ENCODE assay signal across 8 cellular contexts in the genomic region with DNA sequence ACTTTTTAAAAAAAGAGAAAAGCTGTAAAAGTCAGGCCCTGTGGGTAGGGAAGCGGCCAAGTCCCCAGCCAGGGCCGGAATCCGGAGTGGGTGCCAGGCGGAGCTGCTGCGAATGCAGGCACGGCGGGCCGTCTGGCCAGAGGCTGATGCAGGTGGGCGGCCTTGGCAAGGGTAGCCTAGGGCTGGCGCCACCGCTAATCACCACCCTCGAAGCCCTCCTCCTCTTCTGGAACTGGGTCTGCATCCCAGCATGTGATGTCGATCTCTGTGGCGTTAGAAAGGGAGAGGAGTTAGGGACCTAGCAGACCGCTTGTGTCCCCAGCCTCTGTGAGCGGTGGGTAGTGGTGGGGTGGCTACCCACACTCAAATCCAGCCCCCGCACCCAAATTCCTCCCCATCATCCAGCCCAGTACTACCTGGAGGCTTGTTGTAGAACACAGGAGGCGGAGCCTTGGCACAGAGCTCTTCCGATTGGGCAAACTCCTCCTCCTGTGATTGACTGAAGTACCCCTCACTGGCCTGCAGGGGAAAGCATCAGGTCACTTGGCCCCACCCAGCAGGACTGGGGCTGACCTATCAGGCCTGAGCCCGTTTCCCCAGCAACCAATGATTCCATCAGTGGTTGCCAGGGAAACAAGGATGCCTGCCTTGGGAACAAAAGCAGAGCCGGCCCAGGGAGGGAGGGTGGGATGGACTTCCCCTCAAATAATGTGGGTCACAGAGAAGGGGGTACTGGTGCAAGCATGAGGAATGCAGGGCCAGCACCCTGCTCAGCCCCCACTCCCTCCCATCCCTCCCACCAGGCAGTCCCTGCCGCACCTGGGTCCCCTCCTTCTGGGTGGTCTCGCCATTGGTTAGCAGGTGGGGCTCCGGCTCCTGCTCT. TPM values are rescaled to one million over a fixed set of nuclear protein-coding genes. Genes with fewer than 3 reads are reported as not detected.
DNase-seq lines count a peak whose midpoint lies in the region; ATAC-seq, FAIRE-seq and TF ChIP-seq lines count a peak whose summit lies in the region.

No MANE protein-coding gene starts in this region.

- no peak for FAIRE-seq in frontal cortex (lab: Jason Lieb, UNC)

- 0 out of 2 replicates have a peak overlapping the region, but pooled peaks have one; percentile 8 for H3K27ac ChIP-seq in DOHH2 (ENCODE audit: low read depth, low read length)

- peaks cover 13% of the 10 kb centered on the region for H3K79me2 ChIP-seq in DOHH2 (ENCODE audit: control insufficient read depth, low read length)

- H3K4me1 ChIP-seq in DOHH2 (ENCODE audit: control insufficient read depth, low read length), result peaks cover 37% of the 10 kb centered on the region

- H3K4me1 Mint-ChIP-seq in activated T-helper 2 cell treated with anti-CD3 and anti-CD28 coated beads, Interferon-gamma antibody, Interleukin-2, Interleukin-4, amounts not matched to agents 10 μg/mL and 5 μg/mL and 100 μg/mL, durations not matched to agents 14 hours and 24 hours and 36 hours (ENCODE audit: low read depth), result peaks cover 28% of the 10 kb centered on the region

- peaks cover 35% of the 10 kb centered on the region for H3K36me3 ChIP-seq in DOHH2 (ENCODE audit: control insufficient read depth, low read length)

- H3K4me3 Mint-ChIP-seq in activated T-helper 2 cell treated with anti-CD3 and anti-CD28 coated beads, Interferon-gamma antibody, Interleukin-2, Interleukin-4, amounts not matched to agents 10 μg/mL and 5 μg/mL and 100 μg/mL, durations not matched to agents 14 hours and 24 hours and 36 hours (ENCODE audit: low read depth), result peak overlapping the region; percentile 6

- peak; percentile 38 for ATAC-seq in GM21515 (IDR thresholded peaks at IDR 0.05; ENCODE audit: unreplicated experiment)

- no peak overlapping the region for H3K4me3 ChIP-seq in DOHH2 (ENCODE audit: low read length)

- DNase-seq in HUDEP-2 (lab: John Stamatoyannopoulos, UW; ENCODE audit: unreplicated experiment in 76 of 76) (peak in 73 of 76 experiments; percentile 23 to 96 (median 83)), NCI-H82 treated with DMSO at 0.1 percent for 48 hours (lab: John Stamatoyannopoulos, UW; ENCODE audit: unreplicated experiment) (peak; percentile 86), frontal cortex (ENCODE audit: low spot score in 2 of 2) (peak; percentile 83 to 92), nucleus accumbens (lab: John Stamatoyannopoulos, UW) (peak in 49 of 56 donors; percentile 26 to 86 (median 65)), OCI-M2 (lab: John Stamatoyannopoulos, UW; ENCODE audit: unreplicated experiment) (no peak)
- DNase-seq in activated T-helper 2 cell treated with anti-CD3 and anti-CD28 coated beads, Interferon-gamma antibody, Interleukin-2, Interleukin-4, amounts not matched to agents 10 μg/mL and 5 μg/mL and 100 μg/mL, durations not matched to agents 14 hours and 24 hours and 36 hours (ENCODE audit: low spot score), result peak; percentile 60

- intact Hi-C loops in activated T-helper 2 cell treated with anti-CD3 and anti-CD28 coated beads, Interferon-gamma antibody, Interleukin-2, Interleukin-4, amounts not matched to agents 10 μg/mL and 5 μg/mL and 100 μg/mL, durations not matched to agents 14 hours and 24 hours and 36 hours (cut with micrococcal nuclease), result no loop called here

- peak; percentile 29 for TF ChIP-seq CTCF in DOHH2 (IDR thresholded peaks at IDR 0.05; ENCODE audit: low read depth, low read length, poor library complexity, severe bottlenecking)

- peaks cover 2% of the 10 kb centered on the region for H3K36me3 Mint-ChIP-seq in activated T-helper 2 cell treated with anti-CD3 and anti-CD28 coated beads, Interferon-gamma antibody, Interleukin-2, Interleukin-4, amounts not matched to agents 10 μg/mL and 5 μg/mL and 100 μg/mL, durations not matched to agents 14 hours and 24 hours and 36 hours (ENCODE audit: low read depth)

- H3F3A ChIP-seq in DOHH2 (ENCODE audit: control insufficient read depth, insufficient read depth), result peaks cover 13% of the 10 kb centered on the region

- no peak overlapping the region for H3K27ac Mint-ChIP-seq in activated T-helper 2 cell treated with anti-CD3 and anti-CD28 coated beads, Interferon-gamma antibody, Interleukin-2, Interleukin-4, amounts not matched to agents 10 μg/mL and 5 μg/mL and 100 μg/mL, durations not matched to agents 14 hours and 24 hours and 36 hours

- peaks cover 8% of the 10 kb centered on the region for H3K27me3 Mint-ChIP-seq in activated T-helper 2 cell treated with anti-CD3 and anti-CD28 coated beads, Interferon-gamma antibody, Interleukin-2, Interleukin-4, amounts not matched to agents 10 μg/mL and 5 μg/mL and 100 μg/mL, durations not matched to agents 14 hours and 24 hours and 36 hours (ENCODE audit: low read depth)

- H3K4me2 ChIP-seq in DOHH2 (ENCODE audit: low read length), result peak overlapping the region; percentile 100; the same call in 1 of the 2 replicates

- no peaks in the 10 kb centered on the region for H3K9me2 ChIP-seq in DOHH2 (replicated peaks; ENCODE audit: control insufficient read depth, low read length)

- no peaks in the 10 kb centered on the region for H3K9me3 ChIP-seq in DOHH2 (ENCODE audit: control insufficient read depth, insufficient read depth, low read length)

- H3K9me3 Mint-ChIP-seq in activated T-helper 2 cell treated with anti-CD3 and anti-CD28 coated beads, Interferon-gamma antibody, Interleukin-2, Interleukin-4, amounts not matched to agents 10 μg/mL and 5 μg/mL and 100 μg/mL, durations not matched to agents 14 hours and 24 hours and 36 hours, result no peaks in the 10 kb centered on the region

- no peaks in the 10 kb centered on the region for H3K27me3 ChIP-seq in DOHH2 (ENCODE audit: control insufficient read depth, low read length)

- peaks cover 10% of the 10 kb centered on the region; the same call in 1 of the 2 replicates for H4K20me1 ChIP-seq in DOHH2 (ENCODE audit: control insufficient read depth, insufficient read depth, low read depth, low read length)

RNA-seq across cellular contexts. Expression of a gene that starts 10.9 kb away (rescaled TPM):
- 12.1 and 13.0 TPM in 2 replicates for total RNA-seq in activated T-helper 2 cell treated with anti-CD3 and anti-CD28 coated beads, Interferon-gamma antibody, Interleukin-2, Interleukin-4, amounts not matched to agents 10 μg/mL and 5 μg/mL and 100 μg/mL, durations not matched to agents 14 hours and 24 hours and 36 hours
- 12.2 TPM for total RNA-seq in frontal cortex

RNA-seq across cellular contexts. Expression of a gene that starts 16.0 kb away (rescaled TPM):
- 28.7 and 32.9 TPM in 2 replicates for total RNA-seq in activated T-helper 2 cell treated with anti-CD3 and anti-CD28 coated beads, Interferon-gamma antibody, Interleukin-2, Interleukin-4, amounts not matched to agents 10 μg/mL and 5 μg/mL and 100 μg/mL, durations not matched to agents 14 hours and 24 hours and 36 hours
- 187 TPM for total RNA-seq in frontal cortex

RNA-seq across cellular contexts. Expression of a gene that starts 31.0 kb away (rescaled TPM):
- total RNA-seq in activated T-helper 2 cell treated with anti-CD3 and anti-CD28 coated beads, Interferon-gamma antibody, Interleukin-2, Interleukin-4, amounts not matched to agents 10 μg/mL and 5 μg/mL and 100 μg/mL, durations not matched to agents 14 hours and 24 hours and 36 hours, result 131 and 134 TPM in 2 replicates
- total RNA-seq in frontal cortex, result 25.7 TPM

RNA-seq across cellular contexts. Expression of a gene that starts 39.9 kb away (rescaled TPM):
- total RNA-seq in activated T-helper 2 cell treated with anti-CD3 and anti-CD28 coated beads, Interferon-gamma antibody, Interleukin-2, Interleukin-4, amounts not matched to agents 10 μg/mL and 5 μg/mL and 100 μg/mL, durations not matched to agents 14 hours and 24 hours and 36 hours, result 85.4 and 86.9 TPM in 2 replicates
- total RNA-seq in frontal cortex, result 6.5 TPM

RNA-seq across cellular contexts. Expression of a gene that starts 48.1 kb away (rescaled TPM):
- total RNA-seq in activated T-helper 2 cell treated with anti-CD3 and anti-CD28 coated beads, Interferon-gamma antibody, Interleukin-2, Interleukin-4, amounts not matched to agents 10 μg/mL and 5 μg/mL and 100 μg/mL, durations not matched to agents 14 hours and 24 hours and 36 hours, result 3.5 and 5.8 TPM in 2 replicates
- 2.4 TPM for total RNA-seq in frontal cortex
